ENCODE assay signal across 9 cellular contexts in genomic region chr22:38243007-38243775, GRCh38. TPM values are rescaled to one million over a fixed set of nuclear protein-coding genes. Genes with fewer than 3 reads are reported as not detected.
DNase-seq lines count a peak whose midpoint lies in the region; FAIRE-seq and TF ChIP-seq lines count a peak whose summit lies in the region.
"Had no signal": no experiment of that assay in that cellular context is flagged by ENCODE, and none has a peak within 500 bp of the region (broad histone marks: within the 10 kb centered on the region; RNA-seq: fewer than 3 reads in every experiment).

No MANE protein-coding gene starts in this region.

- H3K4me2 ChIP-seq in keratinocyte (ENCODE audit: control insufficient read depth, extremely low read depth, insufficient read depth, low read depth, low read length), result no peak overlapping the region

- H3K9me3 ChIP-seq in keratinocyte (ENCODE audit: control insufficient read depth, low read depth, low read length) (no peaks in the 10 kb centered on the region), tibial artery (no peaks in the 10 kb centered on the region)
- H3K9me3 ChIP-seq in CD4-positive, alpha-beta memory T cell (ENCODE audit: control insufficient read depth in 1 of 2, low read length in 2 of 2), result no peaks in the 10 kb centered on the region

- peaks cover 1% of the 10 kb centered on the region for H4K20me1 ChIP-seq in keratinocyte (ENCODE audit: control insufficient read depth, extremely low read depth, insufficient read depth, low read length)

- dilution Hi-C loops in keratinocyte (cut with MboI; ENCODE audit: extremely low pct_ligation_motif_present, low sequenced_read_pairs), result no loop called here

- no peak for FAIRE-seq in keratinocyte (lab: Jason Lieb, UNC)

- H3K27ac Mint-ChIP-seq in CD4-positive, alpha-beta memory T cell, result peak overlapping the region in 2 of 7 donors; percentile 19 to 46

- no peak overlapping the region for H3K4me3 Mint-ChIP-seq in CD4-positive, alpha-beta memory T cell

- H3K4me3 ChIP-seq in keratinocyte (ENCODE audit: control insufficient read depth in 2 of 3, extremely low read depth in 1 of 3, insufficient read depth in 2 of 3, low read depth in 1 of 3, low read length in 3 of 3), result no peak overlapping the region
- no peak overlapping the region for H3K4me3 ChIP-seq in tibial artery
- no peak overlapping the region for H3K4me3 ChIP-seq in CD4-positive, alpha-beta memory T cell (ENCODE audit: low read length in 2 of 2)

- peaks cover 2% of the 10 kb centered on the region for H3K79me2 ChIP-seq in keratinocyte (ENCODE audit: control insufficient read depth, insufficient read depth, low read length)

- H3K36me3 Mint-ChIP-seq in CD4-positive, alpha-beta memory T cell, result peaks cover 19 to 41% of the 10 kb centered on the region in 2 donors

- H3K27me3 ChIP-seq in keratinocyte (ENCODE audit: control insufficient read depth, extremely low read depth, insufficient read depth, low read length), result no peaks in the 10 kb centered on the region
- H3K27me3 ChIP-seq in tibial artery, result no peaks in the 10 kb centered on the region
- no peaks in the 10 kb centered on the region for H3K27me3 ChIP-seq in CD4-positive, alpha-beta memory T cell (ENCODE audit: insufficient read depth, low read length)

- POLR2A ChIA-PET in CD4-positive, alpha-beta memory T cell (lab: Charles Lee; ENCODE audit: partially characterized antibody), result no interaction called here

- intact Hi-C loops in tibial artery (cut with DNase I; ENCODE audit: low total_unique reads), result no loop called here
- intact Hi-C loops in CD4-positive, alpha-beta memory T cell (cut with micrococcal nuclease), result no loop called here

- TF ChIP-seq CTCF in keratinocyte (optimal IDR thresholded peaks at IDR 0.05 in 1 of 3, IDR thresholded peaks at IDR 0.05 in 1 of 3, conservative IDR thresholded peaks at IDR 0.05 in 1 of 3; ENCODE audit: extremely low read depth in 1 of 3, insufficient read depth in 2 of 3, low read length in 3 of 3) (no peak), tibial artery (IDR thresholded peaks at IDR 0.05) (no peak)

- H3K27ac ChIP-seq in keratinocyte (ENCODE audit: control insufficient read depth, insufficient read depth, low read length) (no peak overlapping the region), tibial artery (peak overlapping the region; percentile 77 to 78)
- no peak overlapping the region for H3K27ac ChIP-seq in CD4-positive, alpha-beta memory T cell (ENCODE audit: low read depth, low read length)

- H3K4me1 Mint-ChIP-seq in CD4-positive, alpha-beta memory T cell, result peaks cover 0 to 2% (median 0%) of the 10 kb centered on the region in 4 donors

- peaks cover 47% of the 10 kb centered on the region for H3K4me1 ChIP-seq in keratinocyte (ENCODE audit: control insufficient read depth, extremely low read depth, insufficient read depth, low read length)
- peaks cover 6 to 83% (median 63%) of the 10 kb centered on the region in 4 donors for H3K4me1 ChIP-seq in tibial artery
- no peaks in the 10 kb centered on the region for H3K4me1 ChIP-seq in CD4-positive, alpha-beta memory T cell (ENCODE audit: insufficient read depth, low read length)

- H3K36me3 ChIP-seq in keratinocyte (ENCODE audit: control insufficient read depth in 2 of 2, extremely low read depth in 1 of 2, insufficient read depth in 2 of 2, low read length in 2 of 2) (peaks cover 23 to 24% of the 10 kb centered on the region in 2 experiments), tibial artery (peaks cover 8 to 49% (median 28%) of the 10 kb centered on the region in 3 donors)
- peaks cover 16% of the 10 kb centered on the region for H3K36me3 ChIP-seq in CD4-positive, alpha-beta memory T cell (ENCODE audit: insufficient read depth, low read length)

- H3K9me3 Mint-ChIP-seq in CD4-positive, alpha-beta memory T cell, result no peaks in the 10 kb centered on the region

- peak; percentile 62 for DNase-seq in NCI-H1436 (lab: John Stamatoyannopoulos, UW)
- peak; percentile 80 for DNase-seq in amniotic epithelial cell (ENCODE audit: low read depth)
- no peak for DNase-seq in keratinocyte (ENCODE audit: low read depth, low spot score)
- DNase-seq in tibial artery, result no peak
- no peak for DNase-seq in AG20443 (ENCODE audit: low spot score)
- no peak for DNase-seq in NOMO-1 treated with dmso at 0.1 percent for 144 hours (lab: John Stamatoyannopoulos, UW; ENCODE audit: unreplicated experiment)
- no peak for DNase-seq in CD4-positive, alpha-beta memory T cell
- DNase-seq in activated effector memory CD4-positive, alpha-beta T cell treated with Interleukin-2 at 50 U/mL for 16 hours, result no peak
- DNase-seq: effector CD8-positive, alpha-beta T cell had no signal

- H3K27me3 Mint-ChIP-seq in CD4-positive, alpha-beta memory T cell, result no peaks in the 10 kb centered on the region

- H3K9ac ChIP-seq in keratinocyte (ENCODE audit: control insufficient read depth, extremely low read depth, insufficient read depth, low read length), result peak overlapping the region; percentile 13

- CTCF ChIA-PET in CD4-positive, alpha-beta memory T cell (lab: Charles Lee; ENCODE audit: partially characterized antibody), result no interaction called here

- H2AFZ ChIP-seq in keratinocyte (ENCODE audit: control insufficient read depth, low read length), result no peak overlapping the region

- no peaks in the 10 kb centered on the region for H3K9me1 ChIP-seq in keratinocyte (ENCODE audit: control insufficient read depth, extremely low read depth, insufficient read depth, low read length)

RNA-seq across cellular contexts. Expression of gene TMEM184B, which starts 29.6 kb away (rescaled TPM):
- polyA plus RNA-seq in keratinocyte, result 12.8 to 47.3 TPM (median 18.8 TPM) in 3 replicates
- 3.8 TPM for polyA plus RNA-seq in keratinocyte (2011; ENCODE audit: low read depth)
- polyA plus RNA-seq in keratinocyte (2011; cell fraction: cytosol; rRNA removed), result 25.0 and 37.5 TPM in 2 replicates
- 52.2 and 66.1 TPM in 2 replicates for polyA plus RNA-seq in keratinocyte (2011; cell fraction: nucleus; rRNA removed)
- 27.6 and 57.4 TPM in 2 replicates for polyA plus RNA-seq in keratinocyte (2012; ENCODE audit: low replicate concordance)
- 25.2 to 78.0 TPM (median 29.0 TPM) in 3 replicates for polyA minus RNA-seq in keratinocyte
- 72.3 TPM for polyA minus RNA-seq in keratinocyte (2011; cell fraction: cytosol; rRNA and poly(A)+ RNA removed)
- 35.3 and 44.1 TPM in 2 replicates for polyA minus RNA-seq in keratinocyte (2011; cell fraction: nucleus; rRNA and poly(A)+ RNA removed)
- total RNA-seq in CD4-positive, alpha-beta memory T cell, result 10 to 100 TPM; 35.7 to 36.6 TPM
- 10 to 100 TPM in 1 of 2 donors, 1 to 10 TPM in 1; 9.0 to 23.8 TPM for polyA plus RNA-seq in CD4-positive, alpha-beta memory T cell

RNA-seq across cellular contexts. Expression of gene MAFF, which starts 41.4 kb away (rescaled TPM):
- 8.6 to 10.5 TPM (median 10.5 TPM) in 3 replicates for polyA plus RNA-seq in keratinocyte
- 29.6 TPM for polyA plus RNA-seq in keratinocyte (2011; ENCODE audit: low read depth)
- 7.0 and 9.8 TPM in 2 replicates for polyA plus RNA-seq in keratinocyte (2011; cell fraction: cytosol; rRNA removed)
- polyA plus RNA-seq in keratinocyte (2011; cell fraction: nucleus; rRNA removed), result 12.7 and 15.8 TPM in 2 replicates
- 12.2 and 74.2 TPM in 2 replicates for polyA plus RNA-seq in keratinocyte (2012; ENCODE audit: low replicate concordance)
- polyA minus RNA-seq in keratinocyte, result 3.1 to 3.9 TPM (median 3.5 TPM) in 3 replicates
- 12.3 TPM for polyA minus RNA-seq in keratinocyte (2011; cell fraction: cytosol; rRNA and poly(A)+ RNA removed)
- 8.0 and 8.1 TPM in 2 replicates for polyA minus RNA-seq in keratinocyte (2011; cell fraction: nucleus; rRNA and poly(A)+ RNA removed)
- 1 to 10 TPM; 6.8 TPM for total RNA-seq in CD4-positive, alpha-beta memory T cell
- polyA plus RNA-seq in CD4-positive, alpha-beta memory T cell, result 1 to 10 TPM; 3.3 to 3.5 TPM

Comparison
In these comparisons a context has a peak if more than half of its experiments do, and no peak if none do; other contexts are left out.
1. DNase-seq: peak in NCI-H1436 (single experiment) and amniotic epithelial cell (single experiment); none in keratinocyte (single experiment), tibial artery (0 of 2), AG20443 (single experiment), NOMO-1 treated with dmso at 0.1 percent for 144 hours (single experiment), CD4-positive, alpha-beta memory T cell (0 of 5) and activated effector memory CD4-positive, alpha-beta T cell treated with Interleukin-2 at 50 U/mL for 16 hours (single experiment).
2. H3K27ac ChIP-seq: peak in tibial artery (2 of 2); none in keratinocyte (single experiment) and CD4-positive, alpha-beta memory T cell (single experiment).